8 cellular contexts compared by ENCODE assay signal in genomic region chr20:21101453-21102251, GRCh38. TPM values are rescaled to one million over a fixed set of nuclear protein-coding genes. Genes with fewer than 3 reads are reported as not detected.
A peak's percentile ranks its signal among the peaks of the same experiment; 100 is the strongest.
DNase-seq lines count a peak whose midpoint lies in the region; ATAC-seq and TF ChIP-seq lines count a peak whose summit lies in the region.

No MANE protein-coding gene starts in this region.

- H3K27ac ChIP-seq in A673 (ENCODE audit: low read depth, low read length, poor library complexity, severe bottlenecking) (no peak overlapping the region), HUES48 (ENCODE audit: low read depth, low read length) (no peak overlapping the region), spleen (peak overlapping the region in 4 of 8 donors; percentile 67 to 82 (median 74))

- 6 to 10% (median 9%) methylated on average over 30 to 59 of the region's 59 CpGs for WGBS in spleen, 5 donors

- BruUV-seq in A673 (replicated peaks; lab: Mats Ljungman, UMichigan) = no TSS peak

- POLR2A ChIA-PET in A673 (lab: Charles Lee; ENCODE audit: low non-redundant PET) = interaction anchor here (0.7 kb wide), 1 partner anchor 37 kb away, joined by 3 read pairs; no protein-coding TSS in a partner anchor

- no peak for TF ChIP-seq CTCF in A673 (conservative IDR thresholded peaks at IDR 0.05; ENCODE audit: low read depth, low read length)
- TF ChIP-seq CTCF in spleen (IDR thresholded peaks at IDR 0.05 in 8 of 11, conservative IDR thresholded peaks at IDR 0.05 in 3 of 11) = no peak
- TF ChIP-seq CTCF in omental fat pad (IDR thresholded peaks at IDR 0.05) = no peak

- H3K27me3 ChIP-seq in A673 (replicated peaks; ENCODE audit: insufficient read depth, low read depth, low read length, poor library complexity) (peaks cover 100% of the 10 kb centered on the region), HUES48 (ENCODE audit: control insufficient read depth, insufficient read depth, low read length) (peaks cover 99% of the 10 kb centered on the region), iPS-15b (ENCODE audit: control insufficient read depth, insufficient read depth, low read length) (peaks cover 88% of the 10 kb centered on the region), spleen (replicated peaks in 1 of 7) (peaks cover 3 to 100% (median 98%) of the 10 kb centered on the region in 7 donors)

- CTCF ChIA-PET in A673 (lab: Charles Lee) = interaction anchor here (0.6 to 1.2 kb wide), 2 partner anchors 53 to 223 kb away, joined by 3 to 6 read pairs; no protein-coding TSS in a partner anchor

- intact Hi-C loops in A673 (cut with micrococcal nuclease; ENCODE audit: unreplicated experiment) = no loop called here
- intact Hi-C loops in spleen (cut with DNase I; ENCODE audit: low total_unique reads) = no loop called here

- TF ChIP-seq POLR2A in spleen (IDR thresholded peaks at IDR 0.05) = no peak

- H3K4me3 ChIP-seq in A673 (ENCODE audit: low read depth, low read length, poor library complexity, severe bottlenecking) (peak overlapping the region; percentile 43), HUES48 (ENCODE audit: low read depth, low read length) (peak overlapping the region; percentile 70), iPS-15b (ENCODE audit: low read depth, low read length) (peak overlapping the region; percentile 71), spleen (peak overlapping the region; percentile 33 to 82 (median 55))

- no peak for ATAC-seq in omental fat pad (ENCODE audit: low FRiP score)
- no peak for ATAC-seq in GM21390 (IDR thresholded peaks at IDR 0.05; ENCODE audit: unreplicated experiment)

- H3K9me3 ChIP-seq in A673 (ENCODE audit: low read depth, low read length, poor library complexity, severe bottlenecking) (no peaks in the 10 kb centered on the region), HUES48 (ENCODE audit: control insufficient read depth, insufficient read depth, low read length) (no peaks in the 10 kb centered on the region), iPS-15b (ENCODE audit: control insufficient read depth, insufficient read depth, low read length) (no peaks in the 10 kb centered on the region), spleen (peaks cover 0 to 8% (median 0%) of the 10 kb centered on the region in 8 donors)

- H3K9ac ChIP-seq in HUES48 (ENCODE audit: low read depth, low read length) (peak overlapping the region; percentile 71), iPS-15b (ENCODE audit: low read depth, low read length) (no peak overlapping the region)

- H3K36me3 ChIP-seq in A673 (ENCODE audit: insufficient read depth, low read length, poor library complexity, severe bottlenecking) (no peaks in the 10 kb centered on the region), HUES48 (ENCODE audit: control insufficient read depth, insufficient read depth, low read length) (no peaks in the 10 kb centered on the region), iPS-15b (ENCODE audit: control insufficient read depth, insufficient read depth, low read length) (no peaks in the 10 kb centered on the region), spleen (no peaks in the 10 kb centered on the region)

- DNase-seq in A673 (ENCODE audit: low spot score) = peak; percentile 33
- peak; percentile 38 to 44 for DNase-seq in activated T-cell treated with anti-CD3 and anti-CD28 coated beads, Interleukin-2, amount 50 U/mL, for 48 hours
- peak; percentile 81 for DNase-seq in spleen
- DNase-seq in DMS53 (lab: John Stamatoyannopoulos, UW) = no peak
- no peak for DNase-seq in omental fat pad (ENCODE audit: low spot score)

- H3K4me1 ChIP-seq in A673 (ENCODE audit: insufficient read depth, low read length, poor library complexity, severe bottlenecking) = peaks cover 40% of the 10 kb centered on the region
- H3K4me1 ChIP-seq in HUES48 (ENCODE audit: control insufficient read depth, insufficient read depth, low read length) = peaks cover 50% of the 10 kb centered on the region
- peaks cover 17% of the 10 kb centered on the region for H3K4me1 ChIP-seq in iPS-15b (ENCODE audit: control insufficient read depth, insufficient read depth, low read length)
- H3K4me1 ChIP-seq in spleen = peaks cover 33 to 74% (median 58%) of the 10 kb centered on the region in 6 donors

RNA-seq across cellular contexts. Expression of gene LINC00237, which starts 4.5 kb away (rescaled TPM):
- total RNA-seq in A673 (2021) (not detected in 2 replicates), spleen (not detected), omental fat pad (not detected)
- polyA plus RNA-seq in spleen = under 1 TPM in 1 of 3 donors, not detected in 2; 0.05 TPM

RNA-seq across cellular contexts. Expression of gene KIZ, which starts 24.2 kb away (rescaled TPM):
- 8.4 and 9.1 TPM in 2 replicates for total RNA-seq in A673 (2021)
- total RNA-seq in spleen = 10 to 100 TPM; 18.6 to 57.9 (median 29.4) TPM
- polyA plus RNA-seq in spleen = 10 to 100 TPM in 2 of 3 donors, 1 to 10 TPM in 1; 9.5 to 11.7 (median 10.8) TPM
- 10 to 100 TPM; 19.1 to 33.7 (median 23.7) TPM for total RNA-seq in omental fat pad

Comparison
In these comparisons a context has a peak if more than half of its experiments do, and no peak if none do; other contexts are left out.
1. DNase-seq: peak in A673 (single experiment), activated T-cell treated with anti-CD3 and anti-CD28 coated beads, Interleukin-2, amount 50 U/mL, for 48 hours (2 of 2) and spleen (single experiment); none in DMS53 (single experiment) and omental fat pad (single experiment).
2. Peak in every context shown above with its lines, with median percentiles within 50 percentile points of each other: H3K4me3 ChIP-seq.